ENCODE assay signal across 17 cellular contexts in the genomic region with DNA sequence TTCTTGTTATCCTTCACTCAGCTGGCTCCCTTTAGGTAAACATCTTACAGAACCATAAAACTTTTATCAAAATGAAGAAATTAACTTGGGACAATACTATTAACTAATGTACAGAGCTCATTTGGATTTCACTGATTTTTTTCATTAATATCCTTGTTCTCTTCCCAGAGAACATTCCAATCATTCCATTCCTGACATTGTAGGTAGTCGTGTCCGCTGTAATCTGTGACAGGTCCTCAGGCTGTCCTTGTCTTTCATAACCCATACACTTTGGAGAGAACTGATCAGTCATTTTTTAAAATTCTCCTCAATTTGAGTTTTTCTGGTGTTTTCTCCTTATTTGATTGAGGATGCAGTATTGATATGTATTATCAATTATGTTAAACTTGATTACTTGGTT.
"Had no signal": no experiment of that assay in that cellular context is flagged by ENCODE, and none has a peak within 500 bp of the region (broad histone marks: within the 10 kb centered on the region; RNA-seq: fewer than 3 reads in every experiment).

No MANE protein-coding gene starts in this region.

- H3K4me1 Mint-ChIP-seq: naive thymus-derived CD8-positive, alpha-beta T cell; neural crest cell had no signal

- H3K4me3 Mint-ChIP-seq: naive thymus-derived CD8-positive, alpha-beta T cell; neural crest cell had no signal

- FAIRE-seq: endometrium, kidney, small intestine had no signal

- H3K27ac Mint-ChIP-seq: naive thymus-derived CD8-positive, alpha-beta T cell had no signal

- H3K36me3 ChIP-seq: gastrocnemius medialis, stomach had no signal

- ATAC-seq: esophagus mucosa; gastrocnemius medialis; mucosa of descending colon; naive thymus-derived CD8-positive, alpha-beta T cell; right cardiac atrium had no signal

- H3K27me3 ChIP-seq: gastrocnemius medialis, stomach had no signal

- H3K9me3 Mint-ChIP-seq: neural crest cell had no signal

- H3K27me3 Mint-ChIP-seq: naive thymus-derived CD8-positive, alpha-beta T cell had no signal

- H3K36me3 Mint-ChIP-seq: naive thymus-derived CD8-positive, alpha-beta T cell had no signal

- DNase-seq: effector CD8-positive, alpha-beta T cell; gastrocnemius medialis; glutamatergic neuron; kidney; mucosa of descending colon; naive thymus-derived CD8-positive, alpha-beta T cell; posterior cingulate gyrus; right cardiac atrium; small intestine; stimulated activated CD4-positive, alpha-beta T cell treated with anti-CD3 and anti-CD28 coated beads, Interleukin-12 subunit alpha, Interleukin-12 subunit beta, amount 100 ng/mL, for 4 hours; stimulated activated naive CD4-positive, alpha-beta T cell; stomach; substantia nigra had no signal

- H3K9me3 ChIP-seq: gastrocnemius medialis, stomach had no signal

- H3K4me3 ChIP-seq: coronary artery, gastrocnemius medialis, mucosa of descending colon, stomach had no signal

- H3K4me1 ChIP-seq: gastrocnemius medialis, stomach had no signal

- H3K27ac ChIP-seq: coronary artery, gastrocnemius medialis, stomach had no signal
